10 cellular contexts compared by ENCODE assay signal in the genomic region with DNA sequence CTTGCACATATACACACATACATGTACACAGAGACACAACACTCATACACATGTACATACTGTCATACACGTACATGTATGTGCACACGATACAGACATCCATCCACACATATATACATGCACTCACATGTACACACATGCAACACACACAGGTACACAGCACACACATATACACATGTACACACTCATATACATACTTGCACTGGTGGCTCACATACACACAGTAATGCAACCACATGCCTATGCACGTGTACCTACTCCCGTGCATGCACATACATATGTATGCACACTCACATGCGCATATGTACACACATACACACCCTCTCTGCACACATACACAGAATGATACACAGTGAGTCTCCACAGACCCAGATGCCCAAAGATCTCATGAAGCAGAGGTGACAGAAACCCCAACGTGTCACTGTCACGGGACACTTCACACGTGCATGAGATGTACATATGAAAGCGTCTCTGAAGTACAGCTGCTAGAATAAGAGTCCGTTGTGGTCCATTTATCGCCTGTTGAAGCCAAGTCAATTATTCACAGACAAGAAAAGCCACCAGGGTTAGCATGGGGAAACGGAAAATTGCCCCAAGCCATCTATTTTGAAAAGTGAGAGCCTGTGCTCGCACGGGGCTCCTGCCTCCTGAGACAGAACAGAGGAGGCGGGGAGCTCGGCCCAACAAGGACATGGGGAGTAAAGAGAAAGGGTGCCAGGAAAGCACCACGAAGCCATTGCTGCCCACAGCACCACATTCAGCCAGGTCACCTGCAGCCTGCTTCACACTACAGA. TPM values are rescaled to one million over a fixed set of nuclear protein-coding genes. Genes with fewer than 3 reads are reported as not detected.
DNase-seq lines count a peak whose midpoint lies in the region; ATAC-seq lines count a peak whose summit lies in the region.
"Had no signal": no experiment of that assay in that cellular context is flagged by ENCODE, and none has a peak within 500 bp of the region (broad histone marks: within the 10 kb centered on the region; RNA-seq: fewer than 3 reads in every experiment).

No MANE protein-coding gene starts in this region.

- H3K9me3 Mint-ChIP-seq in central memory CD8-positive, alpha-beta T cell, result no peaks in the 10 kb centered on the region
- no peaks in the 10 kb centered on the region for H3K9me3 Mint-ChIP-seq in naive thymus-derived CD4-positive, alpha-beta T cell

- ATAC-seq in GM18508 (IDR thresholded peaks at IDR 0.05; ENCODE audit: insufficient read depth, unreplicated experiment), result peak; percentile 35
- ATAC-seq in GM21423 (IDR thresholded peaks at IDR 0.05; ENCODE audit: unreplicated experiment), result peak; percentile 34
- peak; percentile 44 for ATAC-seq in HG03135 (IDR thresholded peaks at IDR 0.05; ENCODE audit: unreplicated experiment)
- ATAC-seq in central memory CD8-positive, alpha-beta T cell (replicated peaks; ENCODE audit: extremely low read depth, poor library complexity, severe bottlenecking), result no peak
- no peak for ATAC-seq in naive thymus-derived CD4-positive, alpha-beta T cell
- no peak for ATAC-seq in left ventricle myocardium superior

- no peaks in the 10 kb centered on the region for H3K9me3 ChIP-seq in naive thymus-derived CD4-positive, alpha-beta T cell (ENCODE audit: control insufficient read depth in 2 of 3, low read length in 3 of 3)

- CTCF ChIA-PET in naive thymus-derived CD4-positive, alpha-beta T cell (lab: Charles Lee), result no interaction called here

- intact Hi-C loops in naive thymus-derived CD4-positive, alpha-beta T cell (cut with micrococcal nuclease), result no loop called here
- intact Hi-C loops in left ventricle myocardium superior (cut with micrococcal nuclease), result no loop called here

- H3K4me3 Mint-ChIP-seq in central memory CD8-positive, alpha-beta T cell, result peak overlapping the region; percentile 4
- no peak overlapping the region for H3K4me3 Mint-ChIP-seq in naive thymus-derived CD4-positive, alpha-beta T cell

- H3K27ac Mint-ChIP-seq in central memory CD8-positive, alpha-beta T cell (ENCODE audit: low read depth), result peak overlapping the region; percentile 19
- H3K27ac Mint-ChIP-seq in naive thymus-derived CD4-positive, alpha-beta T cell, result no peak overlapping the region

- no peaks in the 10 kb centered on the region for H3K27me3 ChIP-seq in naive thymus-derived CD4-positive, alpha-beta T cell (ENCODE audit: control insufficient read depth in 2 of 2, insufficient read depth in 2 of 2, low read length in 2 of 2)

- H3K4me1 ChIP-seq in naive thymus-derived CD4-positive, alpha-beta T cell (ENCODE audit: control insufficient read depth in 2 of 2, insufficient read depth in 2 of 2, low read length in 2 of 2), result peaks cover 0 to 28% of the 10 kb centered on the region in 2 donors

- no peak for DNase-seq in central memory CD8-positive, alpha-beta T cell (ENCODE audit: low spot score in 2 of 2)
- DNase-seq in naive thymus-derived CD4-positive, alpha-beta T cell, result no peak
- DNase-seq in activated gamma-delta T cell treated with Interleukin-2 at 50 U/mL for 16 hours, result no peak
- no peak for DNase-seq in activated effector memory CD4-positive, alpha-beta T cell treated with Interleukin-2 at 50 U/mL for 16 hours
- no peak for DNase-seq in left ventricle myocardium superior
- DNase-seq: activated CD4-positive, alpha-beta T cell treated with anti-CD3 and anti-CD28 coated beads for 1 hour had no signal

- peaks cover 0 to 28% (median 0%) of the 10 kb centered on the region in 3 experiments for H3K36me3 ChIP-seq in naive thymus-derived CD4-positive, alpha-beta T cell (ENCODE audit: control insufficient read depth in 2 of 3, insufficient read depth in 3 of 3, low read length in 3 of 3)

- POLR2A ChIA-PET in naive thymus-derived CD4-positive, alpha-beta T cell (lab: Charles Lee), result no interaction called here

- H3K36me3 Mint-ChIP-seq in central memory CD8-positive, alpha-beta T cell (ENCODE audit: insufficient read depth), result peaks cover 53% of the 10 kb centered on the region
- H3K36me3 Mint-ChIP-seq in naive thymus-derived CD4-positive, alpha-beta T cell, result peaks cover 0 to 16% (median 0%) of the 10 kb centered on the region in 5 donors

- no peaks in the 10 kb centered on the region for H3K27me3 Mint-ChIP-seq in central memory CD8-positive, alpha-beta T cell
- no peaks in the 10 kb centered on the region for H3K27me3 Mint-ChIP-seq in naive thymus-derived CD4-positive, alpha-beta T cell

- H3K4me1 Mint-ChIP-seq in central memory CD8-positive, alpha-beta T cell, result peaks cover 85% of the 10 kb centered on the region
- peaks cover 23 to 59% (median 28%) of the 10 kb centered on the region in 7 donors for H3K4me1 Mint-ChIP-seq in naive thymus-derived CD4-positive, alpha-beta T cell

- no peak overlapping the region for H3K27ac ChIP-seq in naive thymus-derived CD4-positive, alpha-beta T cell (ENCODE audit: low read depth, low read length)

- H3K4me3 ChIP-seq in naive thymus-derived CD4-positive, alpha-beta T cell (ENCODE audit: low read length), result no peak overlapping the region

RNA-seq across cellular contexts. Expression of a gene that starts 24.9 kb away (rescaled TPM):
- total RNA-seq in naive thymus-derived CD4-positive, alpha-beta T cell, result 10 to 100 TPM; 29.4 to 89.4 (median 49.7) TPM
- 10 to 100 TPM in 1 of 2 donors, 1 to 10 TPM in 1; 9.9 to 23.5 TPM for polyA plus RNA-seq in naive thymus-derived CD4-positive, alpha-beta T cell
- 13.4 TPM for total RNA-seq in left ventricle myocardium superior

RNA-seq across cellular contexts. Expression of a gene that starts 53.6 kb away (rescaled TPM):
- under 1 TPM in 1 of 5 experiments, not detected in 4; 0.07 TPM for total RNA-seq in naive thymus-derived CD4-positive, alpha-beta T cell
- polyA plus RNA-seq in naive thymus-derived CD4-positive, alpha-beta T cell, result not detected
- not detected for total RNA-seq in left ventricle myocardium superior
- total RNA-seq: HT1080 had no signal

Comparison
In these comparisons a context has a peak if more than half of its experiments do, and no peak if none do; other contexts are left out.
1. ATAC-seq: peak in GM18508 (single experiment), GM21423 (single experiment) and HG03135 (single experiment); none in central memory CD8-positive, alpha-beta T cell (single experiment), naive thymus-derived CD4-positive, alpha-beta T cell (single experiment) and left ventricle myocardium superior (single experiment).